Comparison of ENCODE assay signal across 10 cellular contexts in genomic region chr10:12351447-12351846, GRCh38. TPM values are rescaled to one million over a fixed set of nuclear protein-coding genes. Genes with fewer than 3 reads are reported as not detected.
A peak's percentile ranks its signal among the peaks of the same experiment; 100 is the strongest.
DNase-seq lines count a peak whose midpoint lies in the region; ATAC-seq and TF ChIP-seq lines count a peak whose summit lies in the region.
"Had no signal": no experiment of that assay in that cellular context is flagged by ENCODE, and none has a peak within 500 bp of the region (broad histone marks: within the 10 kb centered on the region; RNA-seq: fewer than 3 reads in every experiment).

No MANE protein-coding gene starts in this region.

- TF ChIP-seq POLR2A in transverse colon (IDR thresholded peaks at IDR 0.05) = no peak

- H3K9me3 ChIP-seq in transverse colon = no peaks in the 10 kb centered on the region

- peaks cover 24% of the 10 kb centered on the region for H3K4me1 Mint-ChIP-seq in activated naive CD4-positive, alpha-beta T cell treated with anti-CD3 and anti-CD28 coated beads, Interleukin-2, amount 10 ng/mL, durations not matched to agents 7 days and 5 days
- H3K4me1 Mint-ChIP-seq in activated B cell treated with CpG ODN at 0.5 μM for 24 hours (peaks cover 74% of the 10 kb centered on the region), immature natural killer cell (peaks cover 39 to 50% of the 10 kb centered on the region in 2 donors)

- H3K4me3 Mint-ChIP-seq in activated naive CD4-positive, alpha-beta T cell treated with anti-CD3 and anti-CD28 coated beads, Interleukin-2, amount 10 ng/mL, durations not matched to agents 7 days and 5 days = peak overlapping the region; percentile 87
- H3K4me3 Mint-ChIP-seq in activated B cell treated with CpG ODN at 0.5 μM for 24 hours (peak overlapping the region; percentile 98), immature natural killer cell (peak overlapping the region; percentile 91 to 98 (median 96))

- ATAC-seq in activated B cell treated with CpG ODN at 0.5 μM for 24 hours (ENCODE audit: low read depth) = no peak
- no peak for ATAC-seq in GM21447 (IDR thresholded peaks at IDR 0.05; ENCODE audit: unreplicated experiment)
- no peak for ATAC-seq in HG02588 (IDR thresholded peaks at IDR 0.05; ENCODE audit: unreplicated experiment)

- POLR2A ChIA-PET in activated B cell treated with CpG ODN at 0.5 μM for 24 hours (lab: Charles Lee) = interaction anchor here (1.6 to 6.4 kb wide), 3 partner anchors 9 to 87 kb away, joined by 4 to 95 read pairs (median 7); no protein-coding TSS in a partner anchor

- TF ChIP-seq EP300 in transverse colon (IDR thresholded peaks at IDR 0.05; ENCODE audit: low read depth) = no peak

- intact Hi-C loops in activated B cell treated with CpG ODN at 0.5 μM for 24 hours (cut with micrococcal nuclease) (loop anchor here (5.0 to 10.0 kb wide), 2 partner anchors 96 to 363 kb away; no protein-coding TSS in a partner anchor), transverse colon (cut with DNase I; ENCODE audit: low total_unique reads) (loop anchor here (5.0 to 10.0 kb wide), 2 partner anchors 94 to 253 kb away; no protein-coding TSS in a partner anchor)

- no peaks in the 10 kb centered on the region for H3K9me3 Mint-ChIP-seq in activated naive CD4-positive, alpha-beta T cell treated with anti-CD3 and anti-CD28 coated beads, Interleukin-2, amount 10 ng/mL, durations not matched to agents 7 days and 5 days
- no peaks in the 10 kb centered on the region for H3K9me3 Mint-ChIP-seq in activated B cell treated with CpG ODN at 0.5 μM for 24 hours
- no peaks in the 10 kb centered on the region for H3K9me3 Mint-ChIP-seq in immature natural killer cell

- TF ChIP-seq CTCF in activated B cell treated with CpG ODN at 0.5 μM for 24 hours (IDR thresholded peaks at IDR 0.05) = no peak
- TF ChIP-seq CTCF in transverse colon (IDR thresholded peaks at IDR 0.05) = no peak

- no peak for DNase-seq in activated naive CD4-positive, alpha-beta T cell treated with anti-CD3 and anti-CD28 coated beads, Interleukin-2, amount 10 ng/mL, durations not matched to agents 7 days and 5 days
- DNase-seq in activated naive CD4-positive, alpha-beta T cell (lab: John Stamatoyannopoulos, UW) = no peak
- no peak for DNase-seq in activated B cell treated with CpG ODN at 0.5 μM for 24 hours
- no peak for DNase-seq in immature natural killer cell
- peak; percentile 21 for DNase-seq in transverse colon
- DNase-seq in DMS 273 (lab: John Stamatoyannopoulos, UW; ENCODE audit: unreplicated experiment) = no peak
- DNase-seq: MM.1S had no signal

- no peak overlapping the region for H3K27ac Mint-ChIP-seq in activated naive CD4-positive, alpha-beta T cell treated with anti-CD3 and anti-CD28 coated beads, Interleukin-2, amount 10 ng/mL, durations not matched to agents 7 days and 5 days
- H3K27ac Mint-ChIP-seq in activated B cell treated with CpG ODN at 0.5 μM for 24 hours (peak overlapping the region; percentile 96), immature natural killer cell (peak overlapping the region in 5 of 6 donors; percentile 59 to 98 (median 95))

- peaks cover 8 to 25% (median 20%) of the 10 kb centered on the region in 4 donors for H3K4me1 ChIP-seq in transverse colon

- no peaks in the 10 kb centered on the region for H3K36me3 ChIP-seq in transverse colon

- peak overlapping the region in 1 of 4 donors; percentile 98 for H3K4me3 ChIP-seq in transverse colon
- H3K4me3 ChIP-seq: lung had no signal

- H3K36me3 Mint-ChIP-seq in activated naive CD4-positive, alpha-beta T cell treated with anti-CD3 and anti-CD28 coated beads, Interleukin-2, amount 10 ng/mL, durations not matched to agents 7 days and 5 days = peaks cover 3% of the 10 kb centered on the region
- H3K36me3 Mint-ChIP-seq in activated B cell treated with CpG ODN at 0.5 μM for 24 hours (ENCODE audit: low read depth) (peaks cover 22% of the 10 kb centered on the region), immature natural killer cell (peaks cover 0 to 10% (median 7%) of the 10 kb centered on the region in 3 donors)

- WGBS in transverse colon (ENCODE audit: low coverage in 1 of 2), 2 donors = 59% methylated on average over 8 of the region's 8 CpGs; no CpG with 5 or more reads in 1 of the 2 donors

- H3K27me3 ChIP-seq in transverse colon = no peaks in the 10 kb centered on the region

- in situ Hi-C loops in transverse colon (cut with MboI; ENCODE audit: low pct_ligation_motif_present in 1 of 4, low pct_unique_long_range_greater_than_20kb in 1 of 4, low sequenced_read_pairs in 3 of 4) = no loop called here

- H3K27me3 Mint-ChIP-seq in activated naive CD4-positive, alpha-beta T cell treated with anti-CD3 and anti-CD28 coated beads, Interleukin-2, amount 10 ng/mL, durations not matched to agents 7 days and 5 days = peaks cover 81% of the 10 kb centered on the region
- H3K27me3 Mint-ChIP-seq in activated B cell treated with CpG ODN at 0.5 μM for 24 hours (no peaks in the 10 kb centered on the region), immature natural killer cell (ENCODE audit: low read depth in 3 of 3) (peaks cover 22 to 30% (median 28%) of the 10 kb centered on the region in 3 donors)

- H3K27ac ChIP-seq in transverse colon = peak overlapping the region in 2 of 4 donors; percentile 90

- CTCF ChIA-PET in activated naive CD4-positive, alpha-beta T cell treated with anti-CD3 and anti-CD28 coated beads, Interleukin-2, amount 10 ng/mL, durations not matched to agents 7 days and 5 days (lab: Charles Lee) = interaction anchor here (0.6 to 2.8 kb wide), 3 partner anchors 87 to 305 kb away, joined by 3 to 8 read pairs (median 4); no protein-coding TSS in a partner anchor
- CTCF ChIA-PET in activated B cell treated with CpG ODN at 0.5 μM for 24 hours (lab: Charles Lee) = interaction anchor here (1.3 to 2.1 kb wide), 3 partner anchors 133 to 360 kb away, joined by 3 to 10 read pairs (median 3); no protein-coding TSS in a partner anchor

RNA-seq across cellular contexts. Expression of gene CAMK1D, which starts 2.1 kb away (rescaled TPM):
- total RNA-seq in activated B cell treated with CpG ODN at 0.5 μM for 24 hours (51.7 and 58.8 TPM in 2 replicates), transverse colon (10 to 100 TPM; 13.5 to 21.4 (median 15.7) TPM)
- polyA plus RNA-seq in immature natural killer cell = 10 to 100 TPM in 1 of 3 donors, 1 to 10 TPM in 2; 5.3 to 19.3 (median 7.7) TPM
